ENCODE assay signal across 19 cellular contexts in the genomic region with DNA sequence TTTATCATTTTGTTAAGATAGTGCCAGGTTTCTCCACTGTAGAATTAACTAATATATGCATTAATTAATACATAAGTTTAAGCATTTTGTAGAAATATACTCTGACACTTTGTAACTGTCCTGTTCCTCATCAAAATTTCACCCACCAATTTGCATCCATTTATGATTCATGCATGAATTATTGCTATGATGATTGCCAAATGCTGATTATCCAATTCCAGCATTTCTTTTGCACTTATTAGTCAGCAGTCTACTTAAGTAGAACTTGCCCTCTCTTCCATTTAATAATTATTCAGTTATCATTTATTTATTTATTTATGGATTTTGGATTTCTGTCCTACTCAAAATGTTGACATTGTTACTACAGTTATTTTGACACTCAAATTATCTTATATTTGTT.
"Had no signal": no experiment of that assay in that cellular context is flagged by ENCODE, and none has a peak within 500 bp of the region (broad histone marks: within the 10 kb centered on the region; RNA-seq: fewer than 3 reads in every experiment).

No MANE protein-coding gene starts in this region.

- H3K27me3 ChIP-seq: dorsolateral prefrontal cortex, gastrocnemius medialis, right atrium auricular region, sigmoid colon, transverse colon, upper lobe of right lung, uterus had no signal

- H3K9me3 Mint-ChIP-seq: naive thymus-derived CD8-positive, alpha-beta T cell; nephron progenitor cell; stimulated activated naive B cell treated with anti-CD40 and anti-IgM and Interleukin-4, amounts not matched to agents 10 μg/mL and 1 μg/mL and 100 μg/mL, for 72 hours; stimulated activated naive CD8-positive, alpha-beta T cell treated with anti-CD3 and anti-CD28 coated beads, Interleukin-15, Interleukin-2, amounts not matched to agents 100 ng/mL and 50 ng/mL, for 24 hours had no signal

- H3K27ac Mint-ChIP-seq: naive thymus-derived CD8-positive, alpha-beta T cell; nephron progenitor cell; stimulated activated naive B cell treated with anti-CD40 and anti-IgM and Interleukin-4, amounts not matched to agents 10 μg/mL and 1 μg/mL and 100 μg/mL, for 72 hours; stimulated activated naive CD8-positive, alpha-beta T cell treated with anti-CD3 and anti-CD28 coated beads, Interleukin-15, Interleukin-2, amounts not matched to agents 100 ng/mL and 50 ng/mL, for 24 hours had no signal

- H3K4me1 ChIP-seq: gastrocnemius medialis, lower lobe of right lung, prostate gland, right atrium auricular region, sigmoid colon, transverse colon, upper lobe of right lung, uterus had no signal

- H3K9me3 ChIP-seq: gastrocnemius medialis, lower lobe of right lung, prostate gland, right atrium auricular region, sigmoid colon, thoracic aorta, transverse colon, upper lobe of right lung, uterus had no signal

- H3K4me3 ChIP-seq: dorsolateral prefrontal cortex, gastrocnemius medialis, lower lobe of right lung, prostate gland, right atrium auricular region, sigmoid colon, thoracic aorta, transverse colon, upper lobe of right lung, uterus had no signal

- H3K4me3 Mint-ChIP-seq: naive thymus-derived CD8-positive, alpha-beta T cell; nephron progenitor cell; stimulated activated naive B cell treated with anti-CD40 and anti-IgM and Interleukin-4, amounts not matched to agents 10 μg/mL and 1 μg/mL and 100 μg/mL, for 72 hours; stimulated activated naive CD8-positive, alpha-beta T cell treated with anti-CD3 and anti-CD28 coated beads, Interleukin-15, Interleukin-2, amounts not matched to agents 100 ng/mL and 50 ng/mL, for 24 hours had no signal

- H3K27me3 Mint-ChIP-seq: stimulated activated naive CD8-positive, alpha-beta T cell treated with anti-CD3 and anti-CD28 coated beads, Interleukin-15, Interleukin-2, amounts not matched to agents 100 ng/mL and 50 ng/mL, for 24 hours had no signal

- DNase-seq: dorsolateral prefrontal cortex; effector CD4-positive, alpha-beta T cell; gastrocnemius medialis; head of caudate nucleus; left ventricle myocardium superior; lower lobe of right lung; naive thymus-derived CD8-positive, alpha-beta T cell; nephron progenitor cell; nucleus accumbens; sigmoid colon; stimulated activated naive B cell treated with anti-CD40 and anti-IgM and Interleukin-4, amounts not matched to agents 10 μg/mL and 1 μg/mL and 100 μg/mL, for 72 hours; transverse colon; upper lobe of right lung; uterus had no signal

- H3K27ac ChIP-seq: dorsolateral prefrontal cortex, epithelial cell of prostate, gastrocnemius medialis, lower lobe of right lung, prostate gland, right atrium auricular region, sigmoid colon, thoracic aorta, transverse colon, upper lobe of right lung, uterus had no signal

- H3K36me3 ChIP-seq: gastrocnemius medialis, lower lobe of right lung, prostate gland, right atrium auricular region, sigmoid colon, thoracic aorta, transverse colon, upper lobe of right lung, uterus had no signal

- H3K36me3 Mint-ChIP-seq: naive thymus-derived CD8-positive, alpha-beta T cell; stimulated activated naive B cell treated with anti-CD40 and anti-IgM and Interleukin-4, amounts not matched to agents 10 μg/mL and 1 μg/mL and 100 μg/mL, for 72 hours had no signal

- H3K4me1 Mint-ChIP-seq: nephron progenitor cell; stimulated activated naive B cell treated with anti-CD40 and anti-IgM and Interleukin-4, amounts not matched to agents 10 μg/mL and 1 μg/mL and 100 μg/mL, for 72 hours had no signal
